In the genomic region with DNA sequence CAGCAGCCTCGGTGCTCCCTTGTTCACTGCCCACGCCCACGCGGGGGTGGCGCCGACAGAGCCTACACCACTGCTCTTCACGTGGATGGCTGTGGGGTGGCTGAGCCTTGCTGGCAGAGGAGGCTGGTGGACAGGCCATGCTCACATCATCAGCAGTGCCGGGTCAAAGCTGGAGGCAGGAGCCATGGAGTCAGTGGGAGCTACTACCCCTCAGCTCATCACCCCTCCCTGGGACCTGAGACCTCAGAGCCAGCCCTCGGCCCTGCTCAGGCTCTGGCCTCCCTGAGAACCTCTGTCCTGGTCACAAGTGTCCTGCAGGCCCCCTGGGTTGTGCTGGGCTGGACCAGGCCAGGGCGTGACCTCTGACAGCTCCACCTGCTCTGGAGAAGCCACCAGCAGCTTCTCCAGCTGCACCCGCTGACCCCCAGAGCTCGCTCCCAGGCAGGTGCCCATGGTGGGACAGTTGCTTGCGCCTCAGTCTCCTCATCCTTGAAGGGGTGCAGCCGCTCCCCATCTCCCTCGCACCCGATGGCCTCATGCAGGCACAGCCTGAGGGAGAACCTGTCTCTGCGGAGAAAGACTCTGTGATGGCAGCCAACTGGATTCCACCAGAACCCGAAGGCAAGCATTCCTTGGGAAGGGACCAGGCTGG, we compare ENCODE assay signal across 2 cellular contexts. TPM values are rescaled to one million over a fixed set of nuclear protein-coding genes. Genes with fewer than 3 reads are reported as not detected.
"Had no signal": no experiment of that assay in that cellular context is flagged by ENCODE, and none has a peak within 500 bp of the region (broad histone marks: within the 10 kb centered on the region; RNA-seq: fewer than 3 reads in every experiment).

No MANE protein-coding gene starts in this region.

RNA-seq across cellular contexts. Expression of gene ZDHHC11B, which starts 9.5 kb away (rescaled TPM):
- total RNA-seq: glomerular endothelial cell, myocyte had no signal
